ENCODE assay signal across 32 cellular contexts in genomic region chr1:35280006-35280405, GRCh38.
"Had no signal": no experiment of that assay in that cellular context is flagged by ENCODE, and none has a peak within 500 bp of the region (broad histone marks: within the 10 kb centered on the region; RNA-seq: fewer than 3 reads in every experiment).

No MANE protein-coding gene starts in this region.

- H3K4me1 ChIP-seq: Peyer's patch had no signal

- DNase-seq: activated CD4-positive, alpha-beta T cell treated with anti-CD3 and anti-CD28 coated beads for 1 hour; activated CD4-positive, alpha-beta T cell treated with anti-CD3 and anti-CD28 coated beads, Interleukin-2, amount 10 ng/mL, durations not matched to agents 24 days and 14 days; activated CD4-positive, alpha-beta T cell treated with anti-CD3 and anti-CD28 coated beads, Interleukin-2, amount 50 U/mL, for 4 hours; activated CD4-positive, CD25-positive, alpha-beta regulatory T cell; activated CD8-positive, alpha-beta T cell treated with anti-CD3 and anti-CD28 coated beads for 36 hours; activated effector memory CD4-positive, alpha-beta T cell treated with Interleukin-2 at 50 U/mL for 16 hours; activated naive CD8-positive, alpha-beta T cell treated with anti-CD3 and anti-CD28 coated beads, Interleukin-2, amount 50 U/mL, for 24 hours; activated T-cell treated with anti-CD3 and anti-CD28 coated beads, Interleukin-2, amount 50 U/mL, for 1 hour; aorta; central memory CD4-positive, alpha-beta T cell; Karpas-422; KBM-7; MG63; NCI-H1048; NCI-H1436 treated with DMSO at 0.1 percent for 48 hours; NCI-H1694 treated with DMSO at 0.1 percent for 48 hours; NCI-H2029; NCI-H345; NCI-H524 treated with DMSO at 0.1 percent for 48 hours; NK-92 treated with Interleukin-12 subunit alpha and Interleukin-12 subunit beta, amount 100 ng/mL, for 24 hours; PC-3; Peyer's patch; RPMI8226; SIG-M5; T-cell; T-helper 17 cell; T1000; WERI-Rb-1 had no signal

- H3K27me3 Mint-ChIP-seq: activated CD4-positive, alpha-beta T cell treated with anti-CD3 and anti-CD28 coated beads, Interleukin-2, amount 10 ng/mL, durations not matched to agents 24 days and 14 days; activated CD8-positive, alpha-beta T cell treated with anti-CD3 and anti-CD28 coated beads for 36 hours; activated naive CD8-positive, alpha-beta T cell; activated naive CD8-positive, alpha-beta T cell treated with anti-CD3 and anti-CD28 coated beads, Interleukin-2, amount 50 U/mL, for 24 hours; T-cell; T-helper 17 cell had no signal

- H3K4me3 Mint-ChIP-seq: activated CD4-positive, alpha-beta T cell treated with anti-CD3 and anti-CD28 coated beads, Interleukin-2, amount 10 ng/mL, durations not matched to agents 24 days and 14 days; activated CD8-positive, alpha-beta T cell treated with anti-CD3 and anti-CD28 coated beads for 36 hours; activated naive CD8-positive, alpha-beta T cell; activated naive CD8-positive, alpha-beta T cell treated with anti-CD3 and anti-CD28 coated beads, Interleukin-2, amount 50 U/mL, for 24 hours; activated T-helper 1 cell treated with anti-CD3 and anti-CD28 coated beads, Interleukin-12 subunit alpha, Interleukin-12 subunit beta, Interleukin-2, Interleukin-4 antibody, amounts not matched to agents 30 ng/mL and 10 ng/mL and 1 ng/mL, durations not matched to agents 14 hours and 24 hours and 36 hours; T-cell; T-helper 17 cell had no signal

- H3K27me3 ChIP-seq: brain microvascular endothelial cell, MG63, Peyer's patch had no signal

- H3K4me3 ChIP-seq: MG63, Peyer's patch had no signal

- H3K27ac Mint-ChIP-seq: activated CD4-positive, alpha-beta T cell treated with anti-CD3 and anti-CD28 coated beads, Interleukin-2, amount 10 ng/mL, durations not matched to agents 24 days and 14 days; activated CD8-positive, alpha-beta T cell treated with anti-CD3 and anti-CD28 coated beads for 36 hours; activated naive CD8-positive, alpha-beta T cell; activated T-helper 1 cell treated with anti-CD3 and anti-CD28 coated beads, Interleukin-12 subunit alpha, Interleukin-12 subunit beta, Interleukin-2, Interleukin-4 antibody, amounts not matched to agents 30 ng/mL and 10 ng/mL and 1 ng/mL, durations not matched to agents 14 hours and 24 hours and 36 hours; T-cell; T-helper 17 cell had no signal

- ATAC-seq: activated CD8-positive, alpha-beta T cell treated with anti-CD3 and anti-CD28 coated beads for 36 hours; activated naive CD8-positive, alpha-beta T cell treated with anti-CD3 and anti-CD28 coated beads, Interleukin-2, amount 50 U/mL, for 24 hours; PC-3; SK-N-SH treated with all-trans-retinoic acid at 6 μM for 48 hours; T-cell; T-helper 17 cell had no signal

- H3K36me3 ChIP-seq: Peyer's patch had no signal

- H3K27ac ChIP-seq: brain microvascular endothelial cell, Peyer's patch, WERI-Rb-1 had no signal
